ENCODE assay signal across 9 cellular contexts in the genomic region with DNA sequence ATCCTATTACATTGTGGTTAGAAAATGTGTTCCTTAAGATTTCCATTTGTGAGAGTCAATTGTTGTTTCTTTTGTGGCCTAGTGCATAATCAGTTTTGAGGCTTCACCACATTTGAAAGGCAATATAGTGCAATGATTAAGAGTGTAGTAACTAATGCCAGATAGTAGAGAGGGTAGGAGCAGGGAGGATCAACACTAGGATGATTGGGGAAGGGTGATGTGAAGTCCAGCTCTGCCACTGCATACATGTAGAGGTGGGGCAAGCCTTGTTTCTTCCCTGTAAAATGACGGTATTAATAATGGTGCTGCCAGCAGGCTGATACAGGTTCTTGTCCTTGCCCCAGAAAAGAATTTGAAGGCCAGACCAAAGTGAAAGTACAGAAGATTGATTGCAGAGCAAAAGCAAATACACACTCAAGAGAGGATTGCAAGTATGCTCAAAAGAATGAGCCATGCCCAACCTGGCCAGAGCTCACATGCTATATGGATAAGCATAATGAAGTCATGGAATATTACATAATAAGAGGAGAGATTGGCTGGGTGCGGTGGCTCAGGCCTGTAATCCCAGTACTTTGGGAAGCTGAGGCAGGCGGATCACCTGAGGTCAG. TPM values are rescaled to one million over a fixed set of nuclear protein-coding genes. Genes with fewer than 3 reads are reported as not detected.
DNase-seq lines count a peak whose midpoint lies in the region; ATAC-seq and TF ChIP-seq lines count a peak whose summit lies in the region.
"Had no signal": no experiment of that assay in that cellular context is flagged by ENCODE, and none has a peak within 500 bp of the region (broad histone marks: within the 10 kb centered on the region; RNA-seq: fewer than 3 reads in every experiment).

No MANE protein-coding gene starts in this region.

- H3K4me3 ChIP-seq in adrenal gland (peak overlapping the region in 1 of 4 donors; percentile 21), suprapubic skin (no peak overlapping the region)

- DNase-seq in activated T-cell treated with anti-CD3 and anti-CD28 coated beads, Interleukin-2, amount 50 U/mL, for 24 hours, result no peak
- no peak for DNase-seq in activated T-cell treated with anti-CD3 and anti-CD28 coated beads for 4 hours
- peak in 5 of 7 donors; percentile 46 to 71 (median 56) for DNase-seq in adrenal gland
- peak; percentile 84 for DNase-seq in iris pigment epithelial cell (ENCODE audit: low read depth)
- DNase-seq in suprapubic skin (ENCODE audit: low spot score in 2 of 2), result no peak
- DNase-seq in DMS153 treated with DMSO at 0.1 percent for 48 hours (lab: John Stamatoyannopoulos, UW; ENCODE audit: unreplicated experiment), result no peak
- DNase-seq: NCI-H345 had no signal

- peaks cover 82% of the 10 kb centered on the region for H3K4me1 Mint-ChIP-seq in activated T-cell treated with anti-CD3 and anti-CD28 coated beads, Interleukin-2, amount 50 U/mL, for 24 hours (ENCODE audit: low read depth)

- H3K27ac ChIP-seq in adrenal gland (peak overlapping the region in 4 of 5 donors; percentile 12 to 81 (median 69)), suprapubic skin (peak overlapping the region; percentile 15)

- no peak for ATAC-seq in HG03442 (IDR thresholded peaks at IDR 0.05; ENCODE audit: unreplicated experiment)
- no peak for ATAC-seq in GM21367 (IDR thresholded peaks at IDR 0.05; ENCODE audit: unreplicated experiment)

- H3K27ac Mint-ChIP-seq in activated T-cell treated with anti-CD3 and anti-CD28 coated beads, Interleukin-2, amount 50 U/mL, for 24 hours, result peak overlapping the region; percentile 66

- intact Hi-C loops in adrenal gland (cut with DNase I), result no loop called here

- H3K9me3 Mint-ChIP-seq in activated T-cell treated with anti-CD3 and anti-CD28 coated beads, Interleukin-2, amount 50 U/mL, for 24 hours, result peaks cover 2% of the 10 kb centered on the region

- TF ChIP-seq EP300 in suprapubic skin (IDR thresholded peaks at IDR 0.05), result no peak

- H3K9me3 ChIP-seq in adrenal gland (replicated peaks in 1 of 3) (peaks cover 0 to under 1% (median 0%) of the 10 kb centered on the region in 3 donors), suprapubic skin (no peaks in the 10 kb centered on the region)

- H3K27me3 ChIP-seq in adrenal gland (no peaks in the 10 kb centered on the region), suprapubic skin (no peaks in the 10 kb centered on the region)

- H3K36me3 Mint-ChIP-seq in activated T-cell treated with anti-CD3 and anti-CD28 coated beads, Interleukin-2, amount 50 U/mL, for 24 hours (ENCODE audit: low read depth), result peaks cover 81% of the 10 kb centered on the region

- TF ChIP-seq POLR2A in adrenal gland (IDR thresholded peaks at IDR 0.05), result no peak
- no peak for TF ChIP-seq POLR2A in suprapubic skin (IDR thresholded peaks at IDR 0.05)

- H3K36me3 ChIP-seq in adrenal gland (replicated peaks in 1 of 2) (no peaks in the 10 kb centered on the region), suprapubic skin (peaks cover 11% of the 10 kb centered on the region)

- H3K4me1 ChIP-seq in adrenal gland (replicated peaks in 1 of 2), result peaks cover 36 to 76% of the 10 kb centered on the region in 2 donors
- H3K4me1 ChIP-seq in suprapubic skin, result peaks cover 55% of the 10 kb centered on the region

- no peaks in the 10 kb centered on the region for H3K27me3 Mint-ChIP-seq in activated T-cell treated with anti-CD3 and anti-CD28 coated beads, Interleukin-2, amount 50 U/mL, for 24 hours

- WGBS in adrenal gland, 4 donors, result 65 to 74% (median 70%) methylated on average over 3 of the region's 3 CpGs
- 60% methylated on average over 3 of the region's 3 CpGs for WGBS in suprapubic skin

- TF ChIP-seq CTCF in adrenal gland (IDR thresholded peaks at IDR 0.05), result no peak
- no peak for TF ChIP-seq CTCF in suprapubic skin (IDR thresholded peaks at IDR 0.05)

- H3K4me3 Mint-ChIP-seq in activated T-cell treated with anti-CD3 and anti-CD28 coated beads, Interleukin-2, amount 50 U/mL, for 24 hours, result peak overlapping the region; percentile 38

RNA-seq across cellular contexts. Expression of a gene that starts 8.0 kb away (rescaled TPM):
- total RNA-seq in adrenal gland (100 to 1,000 TPM in 6 of 8 donors, 10 to 100 TPM in 2; 59.2 to 147 (median 110) TPM), suprapubic skin (100 to 1,000 TPM in 1 of 4 donors, 10 to 100 TPM in 3; 38.7 to 118 (median 65.6) TPM)
- polyA plus RNA-seq in adrenal gland, result 10 to 100 TPM; 77.6 to 92.5 (median 82.0) TPM

Comparison
In these comparisons a context has a peak if more than half of its experiments do, and no peak if none do; other contexts are left out.
1. DNase-seq: peak in adrenal gland (5 of 7) and iris pigment epithelial cell (single experiment); none in activated T-cell treated with anti-CD3 and anti-CD28 coated beads, Interleukin-2, amount 50 U/mL, for 24 hours (single experiment), activated T-cell treated with anti-CD3 and anti-CD28 coated beads for 4 hours (single experiment), suprapubic skin (0 of 2) and DMS153 treated with DMSO at 0.1 percent for 48 hours (single experiment).